Comparison of ENCODE assay signal across 8 cellular contexts in the genomic region with DNA sequence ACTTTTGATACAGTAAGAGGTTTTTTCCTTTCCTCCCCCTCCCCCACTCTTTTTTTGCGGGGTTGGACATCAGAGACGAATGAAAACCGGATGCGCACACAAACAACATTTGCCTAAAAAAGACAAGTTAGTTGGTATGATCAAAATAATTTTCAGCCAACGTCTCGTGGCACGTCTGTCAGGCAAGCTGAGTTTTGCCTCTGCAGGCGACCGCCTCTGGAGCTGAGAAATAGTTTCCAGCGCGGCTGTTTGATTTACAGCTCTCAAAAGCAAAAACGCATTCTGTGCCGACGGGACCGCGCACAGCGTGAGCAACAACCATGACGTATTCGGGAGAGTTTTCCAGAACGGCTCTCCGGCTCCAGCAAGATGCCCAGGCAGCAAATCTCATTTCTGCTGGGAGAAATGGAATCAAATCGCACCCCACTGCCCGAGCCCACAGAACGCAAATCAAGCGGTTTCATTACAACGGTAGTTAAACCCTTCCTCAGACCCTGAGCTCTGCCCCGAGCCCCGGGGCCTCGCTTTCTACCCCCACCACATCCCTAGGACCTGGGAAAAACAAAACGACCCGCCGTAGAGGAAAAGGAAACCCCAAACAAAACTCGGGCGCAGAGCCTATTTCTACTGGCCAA. TPM values are rescaled to one million over a fixed set of nuclear protein-coding genes. Genes with fewer than 3 reads are reported as not detected.
DNase-seq lines count a peak whose midpoint lies in the region; ATAC-seq lines count a peak whose summit lies in the region.

No MANE protein-coding gene starts in this region.

- H3K4me1 Mint-ChIP-seq in activated CD4-positive, alpha-beta T cell treated with anti-CD3 and anti-CD28 coated beads, Interleukin-2, amount 10 ng/mL, durations not matched to agents 24 days and 14 days = peaks cover 6% of the 10 kb centered on the region
- H3K4me1 Mint-ChIP-seq in memory B cell = peaks cover 11% of the 10 kb centered on the region

- H3K4me3 ChIP-seq in effector memory CD4-positive, alpha-beta T cell (ENCODE audit: insufficient read depth, low read depth, low read length, poor library complexity, severe bottlenecking) = peak overlapping the region; percentile 87

- peaks cover 25% of the 10 kb centered on the region for H3K4me1 ChIP-seq in effector memory CD4-positive, alpha-beta T cell (ENCODE audit: control insufficient read depth, insufficient read depth, low read length, poor library complexity, severe bottlenecking)

- intact Hi-C loops in activated CD4-positive, alpha-beta T cell treated with anti-CD3 and anti-CD28 coated beads, Interleukin-2, amount 10 ng/mL, durations not matched to agents 24 days and 14 days (cut with micrococcal nuclease) = loop anchor here (1.0 to 5.0 kb wide), 6 partner anchors 15 to 1660 kb away; partner anchors contain the start of genes CALM1, NRDE2, PPP4R3A and RPS6KA5

- no peak overlapping the region for H3K4me3 Mint-ChIP-seq in activated CD4-positive, alpha-beta T cell treated with anti-CD3 and anti-CD28 coated beads, Interleukin-2, amount 10 ng/mL, durations not matched to agents 24 days and 14 days
- no peak overlapping the region for H3K4me3 Mint-ChIP-seq in memory B cell

- no peaks in the 10 kb centered on the region for H3K27me3 Mint-ChIP-seq in activated CD4-positive, alpha-beta T cell treated with anti-CD3 and anti-CD28 coated beads, Interleukin-2, amount 10 ng/mL, durations not matched to agents 24 days and 14 days
- H3K27me3 Mint-ChIP-seq in memory B cell = no peaks in the 10 kb centered on the region

- H3K27ac ChIP-seq in effector memory CD4-positive, alpha-beta T cell (ENCODE audit: insufficient read depth, low read length, poor library complexity, severe bottlenecking) = peak overlapping the region; percentile 98

- H3K27ac Mint-ChIP-seq in activated CD4-positive, alpha-beta T cell treated with anti-CD3 and anti-CD28 coated beads, Interleukin-2, amount 10 ng/mL, durations not matched to agents 24 days and 14 days = no peak overlapping the region
- H3K27ac Mint-ChIP-seq in memory B cell = no peak overlapping the region

- no peaks in the 10 kb centered on the region for H3K9me3 ChIP-seq in effector memory CD4-positive, alpha-beta T cell (ENCODE audit: control insufficient read depth, low read length)

- peak; percentile 18 for ATAC-seq in memory B cell (ENCODE audit: low read depth)
- ATAC-seq in GM18907 (IDR thresholded peaks at IDR 0.05; ENCODE audit: unreplicated experiment) = no peak

- no peaks in the 10 kb centered on the region for H3K27me3 ChIP-seq in effector memory CD4-positive, alpha-beta T cell (replicated peaks; ENCODE audit: control insufficient read depth, insufficient read depth, low read length, poor library complexity, severe bottlenecking)

- no peaks in the 10 kb centered on the region for H3K36me3 ChIP-seq in effector memory CD4-positive, alpha-beta T cell (ENCODE audit: control insufficient read depth, insufficient read depth, low read length)

- no peaks in the 10 kb centered on the region for H3K9me3 Mint-ChIP-seq in activated CD4-positive, alpha-beta T cell treated with anti-CD3 and anti-CD28 coated beads, Interleukin-2, amount 10 ng/mL, durations not matched to agents 24 days and 14 days
- H3K9me3 Mint-ChIP-seq in memory B cell = no peaks in the 10 kb centered on the region

- DNase-seq in ELF-1 (ENCODE audit: low read depth, low spot score) = peak; percentile 83
- DNase-seq in HCEC 1CT = peak; percentile 70
- peak; percentile 68 for DNase-seq in NCI-H146 treated with DMSO at 0.1 percent for 48 hours (lab: John Stamatoyannopoulos, UW; ENCODE audit: unreplicated experiment)
- peak; percentile 90 for DNase-seq in activated CD4-positive, alpha-beta T cell treated with anti-CD3 and anti-CD28 coated beads, Interleukin-2, amount 10 ng/mL, durations not matched to agents 24 days and 14 days
- DNase-seq in effector memory CD4-positive, alpha-beta T cell = peak; percentile 28 to 52 (median 39)
- DNase-seq in memory B cell (ENCODE audit: low spot score in 2 of 2) = peak in 1 of 2 donors; percentile 55
- DNase-seq in stimulated activated CD8-positive, alpha-beta memory T cell treated with anti-CD3 and anti-CD28 coated beads, Interleukin-15, amount 100 ng/mL, for 1 hour (ENCODE audit: low read depth) = peak; percentile 53

- no peaks in the 10 kb centered on the region for H3K36me3 Mint-ChIP-seq in activated CD4-positive, alpha-beta T cell treated with anti-CD3 and anti-CD28 coated beads, Interleukin-2, amount 10 ng/mL, durations not matched to agents 24 days and 14 days (ENCODE audit: low read depth)
- no peaks in the 10 kb centered on the region for H3K36me3 Mint-ChIP-seq in memory B cell

RNA-seq across cellular contexts. Expression of gene CALM1, which starts 14.2 kb away (rescaled TPM):
- total RNA-seq in activated CD4-positive, alpha-beta T cell treated with anti-CD3 and anti-CD28 coated beads, Interleukin-2, amount 10 ng/mL, durations not matched to agents 24 days and 14 days = 471 and 482 TPM in 2 replicates

RNA-seq across cellular contexts. Expression of gene NRDE2, which starts 50.9 kb away (rescaled TPM):
- 22.1 and 22.8 TPM in 2 replicates for total RNA-seq in activated CD4-positive, alpha-beta T cell treated with anti-CD3 and anti-CD28 coated beads, Interleukin-2, amount 10 ng/mL, durations not matched to agents 24 days and 14 days
